ENCODE assay signal across 23 cellular contexts in the genomic region with DNA sequence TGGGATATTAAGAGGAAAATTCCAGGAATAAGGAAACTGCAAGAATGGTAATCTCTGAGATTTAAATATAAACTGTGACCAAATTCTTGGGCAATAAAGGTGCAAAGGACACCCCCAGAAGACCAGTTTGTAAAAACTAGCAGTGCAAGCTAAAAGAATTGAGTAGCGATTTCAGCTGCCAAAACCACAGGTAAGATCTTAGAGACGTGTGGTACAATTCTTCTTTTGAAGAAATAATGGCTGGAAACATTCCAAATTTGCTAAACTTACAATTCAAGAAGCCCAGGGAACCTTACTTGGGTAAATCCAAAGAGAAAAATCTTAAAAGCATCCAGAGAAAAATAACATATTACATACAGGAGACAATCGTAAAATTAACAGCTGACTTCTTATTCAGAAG.
"Had no signal": no experiment of that assay in that cellular context is flagged by ENCODE, and none has a peak within 500 bp of the region (broad histone marks: within the 10 kb centered on the region; RNA-seq: fewer than 3 reads in every experiment).

No MANE protein-coding gene starts in this region.

- H3K27me3 ChIP-seq: neutrophil, pancreas, right lobe of liver, sigmoid colon, stomach, thyroid gland, tibial nerve, upper lobe of left lung, vagina had no signal

- DNase-seq: nephron progenitor cell; nucleus accumbens; pancreas; posterior cingulate gyrus; psoas muscle; right cardiac atrium; right lobe of liver; sigmoid colon; small intestine; stimulated activated CD4-positive, alpha-beta T cell treated with anti-CD3 and anti-CD28 coated beads, Interleukin-15, amount 100 ng/mL, for 24 hours; stimulated activated CD4-positive, alpha-beta T cell treated with anti-CD3 and anti-CD28 coated beads, Interleukin-2, amount 100 ng/mL, for 24 hours; stimulated activated CD4-positive, alpha-beta T cell treated with anti-CD3 and anti-CD28 coated beads, Interleukin-2, amount 100 ng/mL, for 48 hours; stimulated activated CD4-positive, alpha-beta T cell treated with anti-CD3 and anti-CD28 coated beads, Interleukin-4, amount 100 ng/mL, for 24 hours; stimulated activated naive B cell treated with anti-CD40 and anti-IgM and Interleukin-4, amounts not matched to agents 10 μg/mL and 1 μg/mL and 100 μg/mL, for 72 hours; stimulated activated naive CD4-positive, alpha-beta T cell treated with Interleukin-2 at 50 U/mL for 16 hours; stomach; thyroid gland; trophoblast cell; upper lobe of left lung had no signal

- H3K9me3 ChIP-seq: neutrophil, pancreas, psoas muscle, right lobe of liver, sigmoid colon, stomach, thoracic aorta, thyroid gland, tibial nerve, upper lobe of left lung, vagina had no signal

- H3K36me3 ChIP-seq: neutrophil, pancreas, right lobe of liver, sigmoid colon, stomach, thoracic aorta, thyroid gland, tibial nerve, upper lobe of left lung, vagina had no signal

- H3K4me1 ChIP-seq: pancreas, psoas muscle, right lobe of liver, stomach, thyroid gland, tibial nerve, upper lobe of left lung, vagina had no signal

- H3K4me3 ChIP-seq: pancreas, psoas muscle, right lobe of liver, sigmoid colon, stomach, thoracic aorta, thyroid gland, tibial nerve, upper lobe of left lung, vagina had no signal

- H3K27ac ChIP-seq: neutrophil, pancreas, psoas muscle, right lobe of liver, sigmoid colon, stomach, thoracic aorta, thyroid gland, tibial nerve, upper lobe of left lung, vagina had no signal
